ENCODE assay signal across 17 cellular contexts in genomic region chr7:13309535-13309934, GRCh38.
"Had no signal": no experiment of that assay in that cellular context is flagged by ENCODE, and none has a peak within 500 bp of the region (broad histone marks: within the 10 kb centered on the region; RNA-seq: fewer than 3 reads in every experiment).

No MANE protein-coding gene starts in this region.

- FAIRE-seq: urothelium cell line had no signal

- DNase-seq: activated B cell treated with CpG ODN at 0.5 μM for 24 hours; activated naive CD4-positive, alpha-beta T cell treated with Interleukin-2 at 50 U/mL for 16 hours; aorta; cerebellar nuclear complex; dermis blood vessel endothelial cell; effector memory CD8-positive, alpha-beta T cell; hippocampal formation; mesendoderm; natural killer cell; posterior cingulate gyrus; retina had no signal

- H3K27ac ChIP-seq: breast epithelium, epithelial cell of prostate, neutrophil had no signal

- ATAC-seq: activated T-helper 17 cell treated with anti-CD3 and anti-CD28 coated beads, Interleukin-2, amount 50 U/mL, for 72 hours; effector memory CD8-positive, alpha-beta T cell; natural killer cell; stimulated activated effector memory CD8-positive, alpha-beta T cell treated with anti-CD3 and anti-CD28 coated beads, Interleukin-12 subunit alpha, Interleukin-12 subunit beta, amount 100 ng/mL, for 72 hours had no signal

- H3K4me1 ChIP-seq: breast epithelium had no signal

- H3K36me3 ChIP-seq: breast epithelium, neutrophil had no signal

- H3K9me3 ChIP-seq: breast epithelium, neutrophil had no signal

- H3K4me3 ChIP-seq: breast epithelium had no signal

- H3K27me3 ChIP-seq: breast epithelium, neutrophil had no signal
